1 cellular context compared by ENCODE assay signal in the genomic region with DNA sequence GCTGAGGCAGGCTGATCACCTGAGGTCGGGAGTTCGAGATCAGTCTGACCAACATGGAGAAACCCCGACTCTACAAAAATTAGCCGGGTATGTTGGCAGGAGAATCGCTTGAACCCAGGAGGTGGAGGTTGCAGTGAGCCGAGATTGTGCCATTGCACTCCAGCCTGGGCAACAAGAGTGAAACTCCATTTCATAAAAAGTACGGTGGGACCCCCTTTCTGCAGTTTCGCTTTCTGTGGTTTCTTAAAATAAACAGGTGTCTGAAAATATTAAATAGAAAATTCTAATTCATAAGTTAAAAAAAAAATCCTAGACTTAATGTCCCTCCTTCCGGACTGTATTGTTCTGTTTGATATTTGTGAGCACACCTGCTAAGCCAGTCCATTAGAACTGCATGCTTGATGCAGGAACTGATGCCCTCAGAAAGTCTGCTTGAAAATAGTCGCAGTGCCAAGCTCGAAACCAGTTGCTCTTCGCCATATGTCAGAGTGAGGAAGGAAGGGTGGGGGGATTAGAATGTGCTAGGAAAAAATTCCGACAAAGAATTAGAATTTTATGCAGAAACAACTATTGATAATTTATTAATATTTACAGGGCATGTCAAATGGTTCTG.
TF ChIP-seq lines count a peak whose summit lies in the region.

No MANE protein-coding gene starts in this region.

TF ChIP-seq in GM12878, 131 proteins besides CTCF, POLR2A, EP300 and RAD21 (continued from another document):
- TF ChIP-seq, protein P1, sequence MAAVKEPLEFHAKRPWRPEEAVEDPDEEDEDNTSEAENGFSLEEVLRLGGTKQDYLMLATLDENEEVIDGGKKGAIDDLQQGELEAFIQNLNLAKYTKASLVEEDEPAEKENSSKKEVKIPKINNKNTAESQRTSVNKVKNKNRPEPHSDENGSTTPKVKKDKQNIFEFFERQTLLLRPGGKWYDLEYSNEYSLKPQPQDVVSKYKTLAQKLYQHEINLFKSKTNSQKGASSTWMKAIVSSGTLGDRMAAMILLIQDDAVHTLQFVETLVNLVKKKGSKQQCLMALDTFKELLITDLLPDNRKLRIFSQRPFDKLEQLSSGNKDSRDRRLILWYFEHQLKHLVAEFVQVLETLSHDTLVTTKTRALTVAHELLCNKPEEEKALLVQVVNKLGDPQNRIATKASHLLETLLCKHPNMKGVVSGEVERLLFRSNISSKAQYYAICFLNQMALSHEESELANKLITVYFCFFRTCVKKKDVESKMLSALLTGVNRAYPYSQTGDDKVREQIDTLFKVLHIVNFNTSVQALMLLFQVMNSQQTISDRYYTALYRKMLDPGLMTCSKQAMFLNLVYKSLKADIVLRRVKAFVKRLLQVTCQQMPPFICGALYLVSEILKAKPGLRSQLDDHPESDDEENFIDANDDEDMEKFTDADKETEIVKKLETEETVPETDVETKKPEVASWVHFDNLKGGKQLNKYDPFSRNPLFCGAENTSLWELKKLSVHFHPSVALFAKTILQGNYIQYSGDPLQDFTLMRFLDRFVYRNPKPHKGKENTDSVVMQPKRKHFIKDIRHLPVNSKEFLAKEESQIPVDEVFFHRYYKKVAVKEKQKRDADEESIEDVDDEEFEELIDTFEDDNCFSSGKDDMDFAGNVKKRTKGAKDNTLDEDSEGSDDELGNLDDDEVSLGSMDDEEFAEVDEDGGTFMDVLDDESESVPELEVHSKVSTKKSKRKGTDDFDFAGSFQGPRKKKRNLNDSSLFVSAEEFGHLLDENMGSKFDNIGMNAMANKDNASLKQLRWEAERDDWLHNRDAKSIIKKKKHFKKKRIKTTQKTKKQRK (IDR thresholded peaks at IDR 0.05; ENCODE audit: low read depth, low read length), result no peak
- TF ChIP-seq, protein P2, sequence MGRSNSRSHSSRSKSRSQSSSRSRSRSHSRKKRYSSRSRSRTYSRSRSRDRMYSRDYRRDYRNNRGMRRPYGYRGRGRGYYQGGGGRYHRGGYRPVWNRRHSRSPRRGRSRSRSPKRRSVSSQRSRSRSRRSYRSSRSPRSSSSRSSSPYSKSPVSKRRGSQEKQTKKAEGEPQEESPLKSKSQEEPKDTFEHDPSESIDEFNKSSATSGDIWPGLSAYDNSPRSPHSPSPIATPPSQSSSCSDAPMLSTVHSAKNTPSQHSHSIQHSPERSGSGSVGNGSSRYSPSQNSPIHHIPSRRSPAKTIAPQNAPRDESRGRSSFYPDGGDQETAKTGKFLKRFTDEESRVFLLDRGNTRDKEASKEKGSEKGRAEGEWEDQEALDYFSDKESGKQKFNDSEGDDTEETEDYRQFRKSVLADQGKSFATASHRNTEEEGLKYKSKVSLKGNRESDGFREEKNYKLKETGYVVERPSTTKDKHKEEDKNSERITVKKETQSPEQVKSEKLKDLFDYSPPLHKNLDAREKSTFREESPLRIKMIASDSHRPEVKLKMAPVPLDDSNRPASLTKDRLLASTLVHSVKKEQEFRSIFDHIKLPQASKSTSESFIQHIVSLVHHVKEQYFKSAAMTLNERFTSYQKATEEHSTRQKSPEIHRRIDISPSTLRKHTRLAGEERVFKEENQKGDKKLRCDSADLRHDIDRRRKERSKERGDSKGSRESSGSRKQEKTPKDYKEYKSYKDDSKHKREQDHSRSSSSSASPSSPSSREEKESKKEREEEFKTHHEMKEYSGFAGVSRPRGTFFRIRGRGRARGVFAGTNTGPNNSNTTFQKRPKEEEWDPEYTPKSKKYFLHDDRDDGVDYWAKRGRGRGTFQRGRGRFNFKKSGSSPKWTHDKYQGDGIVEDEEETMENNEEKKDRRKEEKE (IDR thresholded peaks at IDR 0.05), result no peak
- TF ChIP-seq RUNX3 (IDR thresholded peaks at IDR 0.05; ENCODE audit: low read length) (peak; percentile 57), STAT3 (IDR thresholded peaks at IDR 0.05; ENCODE audit: low read depth, low read length) (no peak), SIN3A (IDR thresholded peaks at IDR 0.05; ENCODE audit: low read depth, low read length) (no peak), KAT2A (conservative IDR thresholded peaks at IDR 0.05; ENCODE audit: control insufficient read depth, low read depth, low read length) (no peak), PAX8 (IDR thresholded peaks at IDR 0.05) (no peak), HDAC2 (IDR thresholded peaks at IDR 0.05) (no peak), RAD51 (IDR thresholded peaks at IDR 0.05) (no peak), SPI1 (IDR thresholded peaks at IDR 0.05; ENCODE audit: borderline replicate concordance, insufficient read depth, low read depth, low read length) (no peak), MEF2B (IDR thresholded peaks at IDR 0.05; ENCODE audit: partially characterized antibody, poor library complexity, severe bottlenecking) (no peak)
- TF ChIP-seq, protein P3, sequence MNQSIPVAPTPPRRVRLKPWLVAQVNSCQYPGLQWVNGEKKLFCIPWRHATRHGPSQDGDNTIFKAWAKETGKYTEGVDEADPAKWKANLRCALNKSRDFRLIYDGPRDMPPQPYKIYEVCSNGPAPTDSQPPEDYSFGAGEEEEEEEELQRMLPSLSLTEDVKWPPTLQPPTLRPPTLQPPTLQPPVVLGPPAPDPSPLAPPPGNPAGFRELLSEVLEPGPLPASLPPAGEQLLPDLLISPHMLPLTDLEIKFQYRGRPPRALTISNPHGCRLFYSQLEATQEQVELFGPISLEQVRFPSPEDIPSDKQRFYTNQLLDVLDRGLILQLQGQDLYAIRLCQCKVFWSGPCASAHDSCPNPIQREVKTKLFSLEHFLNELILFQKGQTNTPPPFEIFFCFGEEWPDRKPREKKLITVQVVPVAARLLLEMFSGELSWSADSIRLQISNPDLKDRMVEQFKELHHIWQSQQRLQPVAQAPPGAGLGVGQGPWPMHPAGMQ (IDR thresholded peaks at IDR 0.05; ENCODE audit: borderline replicate concordance), result no peak
- TF ChIP-seq, protein P4, sequence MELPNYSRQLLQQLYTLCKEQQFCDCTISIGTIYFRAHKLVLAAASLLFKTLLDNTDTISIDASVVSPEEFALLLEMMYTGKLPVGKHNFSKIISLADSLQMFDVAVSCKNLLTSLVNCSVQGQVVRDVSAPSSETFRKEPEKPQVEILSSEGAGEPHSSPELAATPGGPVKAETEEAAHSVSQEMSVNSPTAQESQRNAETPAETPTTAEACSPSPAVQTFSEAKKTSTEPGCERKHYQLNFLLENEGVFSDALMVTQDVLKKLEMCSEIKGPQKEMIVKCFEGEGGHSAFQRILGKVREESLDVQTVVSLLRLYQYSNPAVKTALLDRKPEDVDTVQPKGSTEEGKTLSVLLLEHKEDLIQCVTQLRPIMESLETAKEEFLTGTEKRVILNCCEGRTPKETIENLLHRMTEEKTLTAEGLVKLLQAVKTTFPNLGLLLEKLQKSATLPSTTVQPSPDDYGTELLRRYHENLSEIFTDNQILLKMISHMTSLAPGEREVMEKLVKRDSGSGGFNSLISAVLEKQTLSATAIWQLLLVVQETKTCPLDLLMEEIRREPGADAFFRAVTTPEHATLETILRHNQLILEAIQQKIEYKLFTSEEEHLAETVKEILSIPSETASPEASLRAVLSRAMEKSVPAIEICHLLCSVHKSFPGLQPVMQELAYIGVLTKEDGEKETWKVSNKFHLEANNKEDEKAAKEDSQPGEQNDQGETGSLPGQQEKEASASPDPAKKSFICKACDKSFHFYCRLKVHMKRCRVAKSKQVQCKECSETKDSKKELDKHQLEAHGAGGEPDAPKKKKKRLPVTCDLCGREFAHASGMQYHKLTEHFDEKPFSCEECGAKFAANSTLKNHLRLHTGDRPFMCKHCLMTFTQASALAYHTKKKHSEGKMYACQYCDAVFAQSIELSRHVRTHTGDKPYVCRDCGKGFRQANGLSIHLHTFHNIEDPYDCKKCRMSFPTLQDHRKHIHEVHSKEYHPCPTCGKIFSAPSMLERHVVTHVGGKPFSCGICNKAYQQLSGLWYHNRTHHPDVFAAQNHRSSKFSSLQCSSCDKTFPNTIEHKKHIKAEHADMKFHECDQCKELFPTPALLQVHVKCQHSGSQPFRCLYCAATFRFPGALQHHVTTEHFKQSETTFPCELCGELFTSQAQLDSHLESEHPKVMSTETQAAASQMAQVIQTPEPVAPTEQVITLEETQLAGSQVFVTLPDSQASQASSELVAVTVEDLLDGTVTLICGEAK (IDR thresholded peaks at IDR 0.05; ENCODE audit: borderline replicate concordance), result no peak
